ENCODE assay signal across 20 cellular contexts in the genomic region with DNA sequence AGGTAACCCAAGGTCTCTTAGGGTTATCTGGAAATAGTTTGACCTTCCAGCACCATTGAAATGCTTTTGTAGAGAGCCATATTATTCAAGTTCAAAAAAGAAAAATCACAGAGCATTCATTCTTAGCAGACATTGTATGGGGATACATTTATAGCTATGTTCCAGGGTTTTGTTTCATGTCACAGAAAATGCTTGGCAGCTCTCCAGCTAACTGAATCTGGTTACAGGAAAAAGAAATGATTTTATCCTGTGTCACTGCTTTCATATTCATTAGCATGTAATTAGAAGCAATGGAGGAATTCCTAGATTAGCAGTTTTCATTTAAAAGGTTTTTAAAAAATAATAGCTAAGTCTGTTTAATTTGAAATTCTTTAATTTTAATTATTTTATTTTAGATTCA. TPM values are rescaled to one million over a fixed set of nuclear protein-coding genes. Genes with fewer than 3 reads are reported as not detected.
DNase-seq lines count a peak whose midpoint lies in the region; ATAC-seq, FAIRE-seq and TF ChIP-seq lines count a peak whose summit lies in the region.
"Had no signal": no experiment of that assay in that cellular context is flagged by ENCODE, and none has a peak within 500 bp of the region (broad histone marks: within the 10 kb centered on the region; RNA-seq: fewer than 3 reads in every experiment).

No MANE protein-coding gene starts in this region.

- H3K4me3 ChIP-seq in A673 (ENCODE audit: low read depth, low read length, poor library complexity, severe bottlenecking) (no peak overlapping the region), HFF-Myc (replicated peaks; ENCODE audit: low read depth, low read length) (no peak overlapping the region), endothelial cell of umbilical vein (replicated peaks in 1 of 3; ENCODE audit: insufficient read depth in 1 of 3, low read depth in 1 of 3, low read length in 3 of 3) (no peak overlapping the region)
- H3K4me3 ChIP-seq: dorsolateral prefrontal cortex, lower lobe of right lung, upper lobe of right lung had no signal

- TF ChIP-seq CTCF in A673 (conservative IDR thresholded peaks at IDR 0.05; ENCODE audit: low read depth, low read length) (no peak), HFF-Myc (IDR thresholded peaks at IDR 0.05; ENCODE audit: low read depth, low read length, missing control alignments) (no peak), endothelial cell of umbilical vein (IDR thresholded peaks at IDR 0.05; ENCODE audit: extremely low read depth in 1 of 2, insufficient read depth in 1 of 2, low read depth in 1 of 2, low read length in 2 of 2) (no peak)

- FAIRE-seq in endothelial cell of umbilical vein (lab: Jason Lieb, UNC), result peak; percentile 67

- H3K4me1 ChIP-seq in A673 (ENCODE audit: insufficient read depth, low read length, poor library complexity, severe bottlenecking) (peaks cover 10% of the 10 kb centered on the region), endothelial cell of umbilical vein (ENCODE audit: control insufficient read depth, extremely low read depth, insufficient read depth, low read length) (peaks cover 34% of the 10 kb centered on the region)
- H3K4me1 ChIP-seq: lower lobe of right lung, upper lobe of right lung had no signal

- dilution Hi-C loops in endothelial cell of umbilical vein (cut with MboI; ENCODE audit: extremely low pct_ligation_motif_present, low sequenced_read_pairs), result no loop called here

- H3K27ac ChIP-seq in A673 (ENCODE audit: low read depth, low read length, poor library complexity, severe bottlenecking) (no peak overlapping the region), endothelial cell of umbilical vein (ENCODE audit: insufficient read depth, low read depth, low read length) (no peak overlapping the region)
- H3K27ac ChIP-seq: lower lobe of right lung, upper lobe of right lung had no signal

- H3K79me2 ChIP-seq in endothelial cell of umbilical vein (ENCODE audit: control insufficient read depth, insufficient read depth, low read length), result no peaks in the 10 kb centered on the region

- no peak for ATAC-seq in HG03378 (IDR thresholded peaks at IDR 0.05; ENCODE audit: unreplicated experiment)
- ATAC-seq: lower lobe of right lung; sciatic nerve; stimulated activated naive CD8-positive, alpha-beta T cell treated with anti-CD3 and anti-CD28 coated beads, Interleukin-15, amount 100 ng/mL, for 72 hours; upper lobe of right lung had no signal

- DNase-seq in A673 (ENCODE audit: low spot score) (peak; percentile 62), HFF-Myc (ENCODE audit: extremely low read depth, low read depth) (peak; percentile 1), NCI-H69 (lab: John Stamatoyannopoulos, UW) (peak; percentile 54), endothelial cell of umbilical vein (ENCODE audit: low read depth, low spot score) (peak; percentile 68), AG08395 (ENCODE audit: low spot score) (no peak)
- no peak for DNase-seq in stimulated activated naive CD4-positive, alpha-beta T cell treated with Interleukin-2 at 50 U/mL for 16 hours (lab: John Stamatoyannopoulos, UW)
- DNase-seq: activated naive CD4-positive, alpha-beta T cell treated with anti-CD3 and anti-CD28 coated beads, Interleukin-2, amount 50 U/mL, for 16 hours; activated T-cell treated with anti-CD3 and anti-CD28 coated beads for 4 hours; GDM1; glutamatergic neuron; H9; lower lobe of right lung; naive B cell; Right ventricle myocardium superior; stimulated activated naive CD8-positive, alpha-beta T cell treated with anti-CD3 and anti-CD28 coated beads, Interleukin-15, amount 100 ng/mL, for 72 hours; T-helper 1 cell; upper lobe of right lung had no signal

- no peaks in the 10 kb centered on the region for H4K20me1 ChIP-seq in endothelial cell of umbilical vein (replicated peaks; ENCODE audit: control insufficient read depth, extremely low read depth, insufficient read depth, low read length)

- no peaks in the 10 kb centered on the region for H3K27me3 ChIP-seq in A673 (replicated peaks; ENCODE audit: insufficient read depth, low read depth, low read length, poor library complexity)
- H3K27me3 ChIP-seq in endothelial cell of umbilical vein (ENCODE audit: control insufficient read depth in 2 of 2, insufficient read depth in 2 of 2, low read length in 2 of 2), result no peaks in the 10 kb centered on the region

- no peak overlapping the region for H2AFZ ChIP-seq in endothelial cell of umbilical vein (ENCODE audit: low read depth, low read length)

- CTCF ChIA-PET in A673 (lab: Charles Lee) (no interaction called here), endothelial cell of umbilical vein (lab: Charles Lee) (interaction anchor here (0.6 to 2.0 kb wide), 4 partner anchors 18 to 544 kb away, joined by 3 to 20 read pairs (median 3); no protein-coding TSS in a partner anchor)

- H3K9ac ChIP-seq in endothelial cell of umbilical vein (replicated peaks; ENCODE audit: extremely low read depth, insufficient read depth, low read length), result no peak overlapping the region

- H3K36me3 ChIP-seq in A673 (ENCODE audit: insufficient read depth, low read length, poor library complexity, severe bottlenecking), result no peaks in the 10 kb centered on the region
- no peaks in the 10 kb centered on the region for H3K36me3 ChIP-seq in endothelial cell of umbilical vein (ENCODE audit: control insufficient read depth in 2 of 2, extremely low read depth in 1 of 2, insufficient read depth in 2 of 2, low read length in 2 of 2)
- H3K36me3 ChIP-seq: lower lobe of right lung, upper lobe of right lung had no signal

- H3K9me3 ChIP-seq in A673 (ENCODE audit: low read depth, low read length, poor library complexity, severe bottlenecking) (no peaks in the 10 kb centered on the region), endothelial cell of umbilical vein (replicated peaks; ENCODE audit: control insufficient read depth, insufficient read depth, low read length) (no peaks in the 10 kb centered on the region)
- H3K9me3 ChIP-seq: lower lobe of right lung, upper lobe of right lung had no signal

- H3K9me1 ChIP-seq in endothelial cell of umbilical vein (replicated peaks; ENCODE audit: control insufficient read depth, extremely low read depth, insufficient read depth, low read length), result no peaks in the 10 kb centered on the region

- BruUV-seq in A673 (replicated peaks; lab: Mats Ljungman, UMichigan) (no TSS peak), endothelial cell of umbilical vein (replicated peaks; lab: Mats Ljungman, UMichigan) (no TSS peak)

- intact Hi-C loops in A673 (cut with micrococcal nuclease; ENCODE audit: unreplicated experiment) (no loop called here), endothelial cell of umbilical vein (cut with micrococcal nuclease) (no loop called here)

- TF ChIP-seq POLR2A in endothelial cell of umbilical vein (IDR thresholded peaks at IDR 0.05; ENCODE audit: low read depth, low read length), result no peak

- H3K4me2 ChIP-seq in endothelial cell of umbilical vein (ENCODE audit: insufficient read depth, low read length), result peak overlapping the region; percentile 32

- POLR2A ChIA-PET in A673 (lab: Charles Lee; ENCODE audit: low non-redundant PET) (no interaction called here), endothelial cell of umbilical vein (lab: Charles Lee) (no interaction called here)

TF ChIP-seq in endothelial cell of umbilical vein, 7 proteins besides CTCF, POLR2A, EP300 and RAD21:
- TF ChIP-seq, protein P1, sequence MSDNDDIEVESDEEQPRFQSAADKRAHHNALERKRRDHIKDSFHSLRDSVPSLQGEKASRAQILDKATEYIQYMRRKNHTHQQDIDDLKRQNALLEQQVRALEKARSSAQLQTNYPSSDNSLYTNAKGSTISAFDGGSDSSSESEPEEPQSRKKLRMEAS (IDR thresholded peaks at IDR 0.05; ENCODE audit: insufficient read depth, insufficient read length), result no peak
- TF ChIP-seq JUN (IDR thresholded peaks at IDR 0.05; ENCODE audit: borderline replicate concordance, insufficient read depth, insufficient read length, low read depth), result no peak
- no peak for TF ChIP-seq GATA2 (IDR thresholded peaks at IDR 0.05; ENCODE audit: insufficient read depth, insufficient read length, low read depth, low read length)
- TF ChIP-seq POLR2AphosphoS5 (IDR thresholded peaks at IDR 0.05; ENCODE audit: insufficient read depth, low read depth, low read length), result no peak
- TF ChIP-seq EZH2 (IDR thresholded peaks at IDR 0.05; ENCODE audit: borderline replicate concordance, low read depth, low read length, severe bottlenecking), result no peak
- no peak for TF ChIP-seq MYC (IDR thresholded peaks at IDR 0.05; ENCODE audit: low read depth, low read length)
- TF ChIP-seq FOS (IDR thresholded peaks at IDR 0.05; ENCODE audit: borderline replicate concordance, insufficient read depth, low read length), result no peak

RNA-seq across cellular contexts. Expression of a gene that starts 28.6 kb away (rescaled TPM):
- total RNA-seq in A673 (2021) (0.31 and 0.67 TPM in 2 replicates), endothelial cell of umbilical vein (0.20 and 0.53 TPM in 2 replicates)
- polyA plus RNA-seq in endothelial cell of umbilical vein, result 0.08 and 0.19 TPM in 2 replicates
- 0.06 and 0.09 TPM in 2 replicates for polyA plus RNA-seq in endothelial cell of umbilical vein (2011; cell fraction: cytosol; rRNA removed)
- 0.11 and 0.62 TPM in 2 replicates for polyA plus RNA-seq in endothelial cell of umbilical vein (2011; cell fraction: nucleus; rRNA removed)
- 0.21 and 1.2 TPM in 2 replicates for polyA plus RNA-seq in endothelial cell of umbilical vein (2012)
- 1.8 and 2.4 TPM in 2 replicates for polyA minus RNA-seq in endothelial cell of umbilical vein
- polyA minus RNA-seq in endothelial cell of umbilical vein (2011; cell fraction: cytosol; rRNA and poly(A)+ RNA removed), result not detected
- polyA minus RNA-seq in endothelial cell of umbilical vein (2011; cell fraction: nucleus; rRNA and poly(A)+ RNA removed), result 0.87 and 1.8 TPM in 2 replicates
- total RNA-seq: Right ventricle myocardium superior, sciatic nerve had no signal

Comparison
In these comparisons a context has a peak if more than half of its experiments do, and no peak if none do; other contexts are left out.
1. DNase-seq: peak in A673 (single experiment), HFF-Myc (single experiment), NCI-H69 (single experiment) and endothelial cell of umbilical vein (single experiment); none in AG08395 (single experiment) and stimulated activated naive CD4-positive, alpha-beta T cell treated with Interleukin-2 at 50 U/mL for 16 hours (single experiment).